ENCODE assay signal across 9 cellular contexts in the genomic region with DNA sequence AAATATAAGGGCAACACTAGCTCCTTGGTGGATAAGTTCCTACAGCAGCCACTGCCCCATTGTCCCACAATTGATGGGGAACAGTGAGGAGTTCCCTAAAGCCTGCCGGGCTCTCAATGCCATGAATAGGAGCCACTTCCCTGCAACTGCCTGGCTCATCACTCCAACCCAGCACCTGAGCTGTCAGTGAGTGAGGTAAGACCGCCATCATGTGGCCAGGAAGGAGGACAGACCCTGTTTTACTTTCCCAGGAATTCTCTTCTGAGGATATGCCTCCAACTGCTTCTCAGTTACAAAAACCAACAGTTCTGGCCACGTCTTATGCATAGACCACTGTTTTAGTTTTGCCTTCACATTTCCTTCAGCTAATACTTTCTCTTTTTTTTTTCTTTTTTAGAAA. TPM values are rescaled to one million over a fixed set of nuclear protein-coding genes. Genes with fewer than 3 reads are reported as not detected.
DNase-seq lines count a peak whose midpoint lies in the region; ATAC-seq and TF ChIP-seq lines count a peak whose summit lies in the region.
"Had no signal": no experiment of that assay in that cellular context is flagged by ENCODE, and none has a peak within 500 bp of the region (broad histone marks: within the 10 kb centered on the region; RNA-seq: fewer than 3 reads in every experiment).

No MANE protein-coding gene starts in this region.

- H3K27me3 ChIP-seq in adipocyte (replicated peaks; ENCODE audit: control insufficient read depth, insufficient read depth, low read length) (no peaks in the 10 kb centered on the region), left lung (no peaks in the 10 kb centered on the region)
- no peaks in the 10 kb centered on the region for H3K27me3 ChIP-seq in naive thymus-derived CD4-positive, alpha-beta T cell (ENCODE audit: control insufficient read depth in 2 of 2, insufficient read depth in 2 of 2, low read length in 2 of 2)

- peaks cover 0 to 2% (median 0%) of the 10 kb centered on the region in 11 donors for H3K9me3 Mint-ChIP-seq in naive thymus-derived CD4-positive, alpha-beta T cell
- H3K9me3 Mint-ChIP-seq: CD4-positive, CD25-positive, alpha-beta regulatory T cell had no signal

- TF ChIP-seq CTCF in left lung (IDR thresholded peaks at IDR 0.05) = no peak

- H3K27ac Mint-ChIP-seq in naive thymus-derived CD4-positive, alpha-beta T cell = no peak overlapping the region
- H3K27ac Mint-ChIP-seq: CD4-positive, CD25-positive, alpha-beta regulatory T cell had no signal

- ATAC-seq in left lung = peak; percentile 76
- no peak for ATAC-seq in GM18858 (IDR thresholded peaks at IDR 0.05; ENCODE audit: unreplicated experiment)
- no peak for ATAC-seq in HG03095 (IDR thresholded peaks at IDR 0.05; ENCODE audit: unreplicated experiment)
- no peak for ATAC-seq in naive thymus-derived CD4-positive, alpha-beta T cell

- CTCF ChIA-PET in naive thymus-derived CD4-positive, alpha-beta T cell (lab: Charles Lee) = no interaction called here

- no peaks in the 10 kb centered on the region for H3K4me1 ChIP-seq in adipocyte (ENCODE audit: control insufficient read depth, insufficient read depth, low read length)
- H3K4me1 ChIP-seq in left lung = no peaks in the 10 kb centered on the region
- H3K4me1 ChIP-seq in naive thymus-derived CD4-positive, alpha-beta T cell (ENCODE audit: control insufficient read depth in 2 of 2, insufficient read depth in 2 of 2, low read length in 2 of 2) = no peaks in the 10 kb centered on the region

- H3K4me1 Mint-ChIP-seq in naive thymus-derived CD4-positive, alpha-beta T cell = no peaks in the 10 kb centered on the region
- H3K4me1 Mint-ChIP-seq: CD4-positive, CD25-positive, alpha-beta regulatory T cell had no signal

- no peak overlapping the region for H3K4me3 Mint-ChIP-seq in naive thymus-derived CD4-positive, alpha-beta T cell
- H3K4me3 Mint-ChIP-seq: CD4-positive, CD25-positive, alpha-beta regulatory T cell had no signal

- H3K36me3 Mint-ChIP-seq in naive thymus-derived CD4-positive, alpha-beta T cell = no peaks in the 10 kb centered on the region
- H3K36me3 Mint-ChIP-seq: CD4-positive, CD25-positive, alpha-beta regulatory T cell had no signal

- no peak overlapping the region for H3K9ac ChIP-seq in adipocyte (ENCODE audit: low read length)

- H3K4me3 ChIP-seq in adipocyte (ENCODE audit: low read length) = no peak overlapping the region
- no peak overlapping the region for H3K4me3 ChIP-seq in left lung
- no peak overlapping the region for H3K4me3 ChIP-seq in naive thymus-derived CD4-positive, alpha-beta T cell (ENCODE audit: low read length)

- H3K36me3 ChIP-seq in adipocyte (ENCODE audit: control insufficient read depth, insufficient read depth, low read length, severe bottlenecking) (peaks cover 35% of the 10 kb centered on the region), left lung (no peaks in the 10 kb centered on the region)
- H3K36me3 ChIP-seq in naive thymus-derived CD4-positive, alpha-beta T cell (ENCODE audit: control insufficient read depth in 2 of 3, insufficient read depth in 3 of 3, low read length in 3 of 3) = no peaks in the 10 kb centered on the region

- DNase-seq in SHP77 (lab: John Stamatoyannopoulos, UW) = peak; percentile 10 to 37
- DNase-seq in SHP77 treated with DMSO at 0.1 percent for 48 hours (lab: John Stamatoyannopoulos, UW) = no peak
- DNase-seq in NCI-H1105 (lab: John Stamatoyannopoulos, UW) = peak; percentile 13
- DNase-seq in adipocyte (ENCODE audit: low read depth) = peak; percentile 31
- DNase-seq in left lung = no peak
- DNase-seq in naive thymus-derived CD4-positive, alpha-beta T cell = no peak
- DNase-seq: CD4-positive, CD25-positive, alpha-beta regulatory T cell had no signal

- POLR2A ChIA-PET in naive thymus-derived CD4-positive, alpha-beta T cell (lab: Charles Lee) = no interaction called here

- peaks cover 0 to 8% (median 0%) of the 10 kb centered on the region in 5 donors for H3K27me3 Mint-ChIP-seq in naive thymus-derived CD4-positive, alpha-beta T cell
- H3K27me3 Mint-ChIP-seq: CD4-positive, CD25-positive, alpha-beta regulatory T cell had no signal

- no peaks in the 10 kb centered on the region for H3K9me3 ChIP-seq in adipocyte (ENCODE audit: control insufficient read depth, low read length)
- H3K9me3 ChIP-seq in left lung = no peaks in the 10 kb centered on the region
- no peaks in the 10 kb centered on the region for H3K9me3 ChIP-seq in naive thymus-derived CD4-positive, alpha-beta T cell (ENCODE audit: control insufficient read depth in 2 of 3, low read length in 3 of 3)

- no peak overlapping the region for H3K27ac ChIP-seq in left lung
- no peak overlapping the region for H3K27ac ChIP-seq in naive thymus-derived CD4-positive, alpha-beta T cell (ENCODE audit: low read depth, low read length)

- intact Hi-C loops in left lung (cut with DNase I) = loop anchor here in 1 of 2 donors (10.0 kb wide), 1 partner anchor 430 kb away; no protein-coding TSS in a partner anchor
- intact Hi-C loops in naive thymus-derived CD4-positive, alpha-beta T cell (cut with micrococcal nuclease) = loop anchor here in 1 of 2 donors (2.0 kb wide), 1 partner anchor 248 kb away; no protein-coding TSS in a partner anchor

RNA-seq across cellular contexts. Expression of a gene that starts 45.5 kb away (rescaled TPM):
- 10 to 100 TPM; 43.6 to 54.6 TPM for total RNA-seq in left lung
- not detected for total RNA-seq in naive thymus-derived CD4-positive, alpha-beta T cell
- not detected for polyA plus RNA-seq in naive thymus-derived CD4-positive, alpha-beta T cell
- total RNA-seq: CD4-positive, CD25-positive, alpha-beta regulatory T cell had no signal
- polyA plus RNA-seq: CD4-positive, CD25-positive, alpha-beta regulatory T cell had no signal

Comparison
In these comparisons a context has a peak if more than half of its experiments do, and no peak if none do; other contexts are left out.
1. DNase-seq: peak in SHP77 (2 of 2), NCI-H1105 (single experiment) and adipocyte (single experiment); none in SHP77 treated with DMSO at 0.1 percent for 48 hours (single experiment), left lung (0 of 2) and naive thymus-derived CD4-positive, alpha-beta T cell (0 of 9).
2. RNA of a gene that starts 45.5 kb away (total RNA-seq): 43.6 to 54.6 TPM in left lung; not detected in naive thymus-derived CD4-positive, alpha-beta T cell; every median in the first group is over 10 times any median in the second.